Comparison of ENCODE assay signal across 1 cellular context in genomic region chr6:36566418-36566905, GRCh38.
TF ChIP-seq lines count a peak whose summit lies in the region.

No MANE protein-coding gene starts in this region.

TF ChIP-seq in HepG2, 621 proteins besides CTCF, POLR2A, EP300 and RAD21 (continued from another document and continues in another):
- TF ChIP-seq ZBTB37 (CRISPR knock-in tag; IDR thresholded peaks at IDR 0.05) = peak; percentile 81; the same call in 1 of the 2 replicates
- TF ChIP-seq ZNF788 (CRISPR knock-in tag; IDR thresholded peaks at IDR 0.05; ENCODE audit: borderline replicate concordance) = peak; percentile 83; the same call in 1 of the 2 replicates
- TF ChIP-seq TFDP1 (CRISPR knock-in tag; IDR thresholded peaks at IDR 0.05; ENCODE audit: borderline replicate concordance) = peak; percentile 74; the same call in 1 of the 2 replicates
- no peak for TF ChIP-seq NAIF1 (CRISPR knock-in tag; IDR thresholded peaks at IDR 0.05; ENCODE audit: borderline replicate concordance)
- 0 out of 2 replicates have a peak, but pooled peaks have one; percentile 22 for TF ChIP-seq ZNF3 (CRISPR knock-in tag; IDR thresholded peaks at IDR 0.05)
- no peak for TF ChIP-seq KLF6 (CRISPR knock-in tag; IDR thresholded peaks at IDR 0.05)
- no peak for TF ChIP-seq BORCS8-MEF2B (CRISPR knock-in tag; IDR thresholded peaks at IDR 0.05)
- TF ChIP-seq ZNF160 (CRISPR knock-in tag; IDR thresholded peaks at IDR 0.05) = 0 out of 2 replicates have a peak, but pooled peaks have one; percentile 78
- peak; percentile 90 for TF ChIP-seq DMAP1 (CRISPR knock-in tag; IDR thresholded peaks at IDR 0.05)
- no peak for TF ChIP-seq NKX3-1 (CRISPR knock-in tag; IDR thresholded peaks at IDR 0.05)
- TF ChIP-seq ATF4 (CRISPR knock-in tag; IDR thresholded peaks at IDR 0.05) = no peak; a peak in 1 of 4 replicates
- TF ChIP-seq PTBP1 (IDR thresholded peaks at IDR 0.05; ENCODE audit: low read depth, low read length, poor library complexity, severe bottlenecking) = no peak
- TF ChIP-seq NPAS2 (CRISPR knock-in tag; IDR thresholded peaks at IDR 0.05; ENCODE audit: borderline replicate concordance) = no peak
- TF ChIP-seq ZNF816 (CRISPR knock-in tag; IDR thresholded peaks at IDR 0.05; ENCODE audit: borderline replicate concordance) = peak; percentile 65; the same call in 1 of the 2 replicates
- TF ChIP-seq ZNF10 (CRISPR knock-in tag; IDR thresholded peaks at IDR 0.05; ENCODE audit: borderline replicate concordance, low read depth) = no peak
- no peak for TF ChIP-seq TEAD2 (CRISPR knock-in tag; IDR thresholded peaks at IDR 0.05)
- no peak for TF ChIP-seq LCORL (IDR thresholded peaks at IDR 0.05)
- TF ChIP-seq LCORL (CRISPR knock-in tag; IDR thresholded peaks at IDR 0.05) = peak; percentile 80
- TF ChIP-seq ZHX2 (IDR thresholded peaks at IDR 0.05; ENCODE audit: low read depth) = 0 out of 2 replicates have a peak, but pooled peaks have one; percentile 33
- no peak for TF ChIP-seq ZHX2 (CRISPR knock-in tag; IDR thresholded peaks at IDR 0.05; ENCODE audit: borderline replicate concordance)
- no peak for TF ChIP-seq ARNT (IDR thresholded peaks at IDR 0.05)
- TF ChIP-seq RXRA (CRISPR knock-in tag; IDR thresholded peaks at IDR 0.05) = peak; percentile 77; the same call in 1 of the 2 replicates
- TF ChIP-seq MTF1 (CRISPR knock-in tag; IDR thresholded peaks at IDR 0.05) = no peak
- TF ChIP-seq HDAC1 (CRISPR knock-in tag; IDR thresholded peaks at IDR 0.05) = peak; percentile 81
- 0 out of 4 replicates have a peak, but pooled peaks of 1 of the 2 experiments have one; percentile 28 for TF ChIP-seq REST (IDR thresholded peaks at IDR 0.05; ENCODE audit: borderline replicate concordance in 1 of 2, low read depth in 1 of 2, low read length in 2 of 2)
- peak; percentile 91 for TF ChIP-seq TARDBP (CRISPR knock-in tag; IDR thresholded peaks at IDR 0.05)
- TF ChIP-seq SRSF4 (IDR thresholded peaks at IDR 0.05; ENCODE audit: low read depth, low read length, poor library complexity, severe bottlenecking) = no peak
- no peak for TF ChIP-seq GTF2F1 (IDR thresholded peaks at IDR 0.05; ENCODE audit: low read length)
- no peak for TF ChIP-seq HBP1 (CRISPR knock-in tag; IDR thresholded peaks at IDR 0.05; ENCODE audit: low read depth)
- TF ChIP-seq ZBTB40 (IDR thresholded peaks at IDR 0.05) = no peak
- peak; percentile 32; the same call in 1 of the 2 replicates for TF ChIP-seq ZBTB40 (CRISPR knock-in tag; IDR thresholded peaks at IDR 0.05)
